In genomic region chrX:31251336-31251735, GRCh38 we compare ENCODE assay signal across 26 cellular contexts.
DNase-seq lines count a peak whose midpoint lies in the region; ATAC-seq and TF ChIP-seq lines count a peak whose summit lies in the region.
"Had no signal": no experiment of that assay in that cellular context is flagged by ENCODE, and none has a peak within 500 bp of the region (broad histone marks: within the 10 kb centered on the region; RNA-seq: fewer than 3 reads in every experiment).

No MANE protein-coding gene starts in this region.

- no peak overlapping the region for H2AFZ ChIP-seq in GM23248
- H2AFZ ChIP-seq: GM23338 had no signal

- H3K9me2 ChIP-seq in GM23248 (ENCODE audit: insufficient read depth) = no peaks in the 10 kb centered on the region

- H3K4me1 Mint-ChIP-seq in activated CD4-positive, alpha-beta T cell treated with anti-CD3 and anti-CD28 coated beads, Interleukin-2, amount 10 ng/mL, durations not matched to agents 7 days and 5 days = no peaks in the 10 kb centered on the region
- H3K4me1 Mint-ChIP-seq: B cell, IgD-negative memory B cell had no signal

- no peak overlapping the region for H3K9ac ChIP-seq in GM23248
- H3K9ac ChIP-seq: KMS-11 had no signal

- no peaks in the 10 kb centered on the region for H3K9me3 ChIP-seq in GM23248 (ENCODE audit: low read depth)
- H3K9me3 ChIP-seq: Caco-2 had no signal

- H3K4me3 ChIP-seq in GM23248 (no peak overlapping the region), fibroblast of mammary gland (ENCODE audit: control insufficient read depth, low read depth, low read length) (no peak overlapping the region)
- H3K4me3 ChIP-seq: GM23338 had no signal

- no peak for ATAC-seq in HG03159 (IDR thresholded peaks at IDR 0.05; ENCODE audit: unreplicated experiment)
- ATAC-seq: CD8-positive, alpha-beta T cell; GM23338; Panc1 had no signal

- H3K36me3 ChIP-seq in GM23248 (ENCODE audit: low read depth) = no peaks in the 10 kb centered on the region

- CTCF ChIA-PET in activated CD4-positive, alpha-beta T cell treated with anti-CD3 and anti-CD28 coated beads, Interleukin-2, amount 10 ng/mL, durations not matched to agents 7 days and 5 days (lab: Charles Lee) = no interaction called here

- peaks cover 7% of the 10 kb centered on the region; the same call in 1 of the 2 replicates for H3F3A ChIP-seq in GM23248 (ENCODE audit: insufficient read depth)

- H3K4me3 Mint-ChIP-seq in activated CD4-positive, alpha-beta T cell treated with anti-CD3 and anti-CD28 coated beads, Interleukin-2, amount 10 ng/mL, durations not matched to agents 7 days and 5 days = no peak overlapping the region
- H3K4me3 Mint-ChIP-seq: B cell; CD8-positive, alpha-beta T cell; GM23338; H9; HFFc6; IgD-negative memory B cell had no signal

- DNase-seq in AG20443 (ENCODE audit: low spot score) (peak; percentile 7), GM23248 (peak; percentile 53), fibroblast of mammary gland (ENCODE audit: low read depth) (peak; percentile 54), stromal cell of bone marrow (ENCODE audit: low read depth) (peak; percentile 24), GM19238 (ENCODE audit: insufficient read length, low spot score) (no peak)
- DNase-seq in activated CD4-positive, alpha-beta T cell treated with anti-CD3 and anti-CD28 coated beads, Interleukin-2, amount 10 ng/mL, durations not matched to agents 7 days and 5 days = no peak
- DNase-seq: Caco-2; CD8-positive, alpha-beta T cell; H9; HFFc6; NCI-H1048; NCI-H1417; NCI-H1694; NCI-H2081; NCI-H2171; NCI-H226; NCI-H510A; NCI-H69; SHP77 treated with DMSO at 0.1 percent for 48 hours had no signal

- no peaks in the 10 kb centered on the region for H3K27me3 ChIP-seq in GM23248 (replicated peaks; ENCODE audit: insufficient read depth)

- no peaks in the 10 kb centered on the region for H3K36me3 Mint-ChIP-seq in activated CD4-positive, alpha-beta T cell treated with anti-CD3 and anti-CD28 coated beads, Interleukin-2, amount 10 ng/mL, durations not matched to agents 7 days and 5 days (ENCODE audit: low read depth)
- H3K36me3 Mint-ChIP-seq: CD8-positive, alpha-beta T cell; IgD-negative memory B cell had no signal

- POLR2A ChIA-PET in activated CD4-positive, alpha-beta T cell treated with anti-CD3 and anti-CD28 coated beads, Interleukin-2, amount 10 ng/mL, durations not matched to agents 7 days and 5 days (lab: Charles Lee) = no interaction called here

- no peaks in the 10 kb centered on the region for H3K27me3 Mint-ChIP-seq in activated CD4-positive, alpha-beta T cell treated with anti-CD3 and anti-CD28 coated beads, Interleukin-2, amount 10 ng/mL, durations not matched to agents 7 days and 5 days
- H3K27me3 Mint-ChIP-seq: B cell, IgD-negative memory B cell had no signal

- no peaks in the 10 kb centered on the region for H4K20me1 ChIP-seq in GM23248 (ENCODE audit: insufficient read depth)

- H3K4me2 ChIP-seq in GM23248 (ENCODE audit: unreplicated experiment) = no peak overlapping the region
- H3K4me2 ChIP-seq: GM23338, KMS-11 had no signal

- no peaks in the 10 kb centered on the region for H3K79me2 ChIP-seq in GM23248 (ENCODE audit: insufficient read depth)

- in situ Hi-C loops in GM23248 (cut with MboI) = no loop called here

- H3K27ac Mint-ChIP-seq in activated CD4-positive, alpha-beta T cell treated with anti-CD3 and anti-CD28 coated beads, Interleukin-2, amount 10 ng/mL, durations not matched to agents 7 days and 5 days = no peak overlapping the region
- H3K27ac Mint-ChIP-seq: B cell; CD8-positive, alpha-beta T cell; GM23338; H9; HFFc6; IgD-negative memory B cell had no signal

- H3K27ac ChIP-seq in GM23248 = no peak overlapping the region
- H3K27ac ChIP-seq: C4-2B, KMS-11 had no signal

- no peaks in the 10 kb centered on the region for H3K9me3 Mint-ChIP-seq in activated CD4-positive, alpha-beta T cell treated with anti-CD3 and anti-CD28 coated beads, Interleukin-2, amount 10 ng/mL, durations not matched to agents 7 days and 5 days
- H3K9me3 Mint-ChIP-seq: CD8-positive, alpha-beta T cell; GM23338; HFFc6 had no signal

- no peak for TF ChIP-seq CTCF in fibroblast of mammary gland (conservative IDR thresholded peaks at IDR 0.05; ENCODE audit: control insufficient read depth, insufficient read depth, low read depth, low read length)

- WGBS in GM23248 (ENCODE audit: low coverage in 1 of 2, low lambda C conversion rate in 2 of 2, missing lambda C conversion rate in 2 of 2), 2 experiments = 5 to 6% methylated on average over 4 of the region's 4 CpGs

- 0 out of 2 replicates have a peak, but pooled peaks cover 3% of the 10 kb centered on the region for H3K4me1 ChIP-seq in GM23248 (ENCODE audit: insufficient read depth)
- H3K4me1 ChIP-seq: Caco-2 had no signal

Comparison
In these comparisons a context has a peak if more than half of its experiments do, and no peak if none do; other contexts are left out.
1. DNase-seq: peak in AG20443 (single experiment), GM23248 (single experiment), fibroblast of mammary gland (single experiment) and stromal cell of bone marrow (single experiment); none in GM19238 (single experiment) and activated CD4-positive, alpha-beta T cell treated with anti-CD3 and anti-CD28 coated beads, Interleukin-2, amount 10 ng/mL, durations not matched to agents 7 days and 5 days (single experiment).